ENCODE assay signal across 8 cellular contexts in the genomic region with DNA sequence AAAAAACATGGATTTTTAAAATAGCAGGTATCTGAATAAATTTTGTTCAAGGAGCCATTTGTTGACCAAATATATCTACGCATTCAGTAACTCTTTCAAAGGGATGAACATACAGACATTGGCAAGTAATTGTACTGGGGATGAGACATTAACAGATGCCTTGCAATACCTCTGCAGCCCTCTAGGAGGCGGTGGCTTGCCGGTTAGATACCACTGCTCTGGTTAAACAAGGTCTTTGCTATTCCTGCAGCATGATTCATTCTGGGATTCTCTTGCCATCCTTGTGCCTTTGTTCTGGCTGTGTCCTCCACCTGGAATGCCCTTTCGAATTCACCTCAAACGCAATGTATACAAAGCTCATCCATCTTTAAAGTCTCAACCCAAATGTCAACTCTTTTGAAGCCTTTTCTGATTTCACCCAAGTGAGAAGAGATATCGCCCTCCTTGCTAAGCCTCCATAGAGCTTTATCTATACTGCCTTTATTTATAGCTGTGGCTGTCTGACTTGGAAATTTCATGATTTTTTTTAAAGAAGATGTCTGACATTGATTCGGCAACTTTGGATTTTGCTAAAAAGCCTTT.
DNase-seq lines count a peak whose midpoint lies in the region; ATAC-seq, FAIRE-seq and TF ChIP-seq lines count a peak whose summit lies in the region.
"Had no signal": no experiment of that assay in that cellular context is flagged by ENCODE, and none has a peak within 500 bp of the region (broad histone marks: within the 10 kb centered on the region; RNA-seq: fewer than 3 reads in every experiment).

No MANE protein-coding gene starts in this region.

- H3K4me2 ChIP-seq in HepG2 (ENCODE audit: low read depth, low read length): no peak overlapping the region

- CTCF ChIA-PET in HepG2 (lab: Yijun Ruan, JAX; ENCODE audit: low intra/inter-chr PET ratio, low total read pairs): no interaction called here

- H3K36me3 ChIP-seq in HepG2 (replicated peaks in 1 of 2; ENCODE audit: control insufficient read depth in 1 of 2, insufficient read depth in 2 of 2, low read length in 2 of 2): no peaks in the 10 kb centered on the region
- H3K36me3 ChIP-seq: prostate gland had no signal

- H3K4me3 ChIP-seq in HepG2 (replicated peaks in 1 of 3; ENCODE audit: insufficient read depth in 1 of 3, low read depth in 2 of 3, low read length in 3 of 3): no peak overlapping the region
- H3K4me3 ChIP-seq: prostate gland had no signal

- BruUV-seq in HepG2 (replicated peaks; lab: Mats Ljungman, UMichigan): no TSS peak

- in situ Hi-C loops in HepG2 (cut with HindIII; ENCODE audit: extremely low pct_ligation_motif_present, low pct_unique_long_range_greater_than_20kb): no loop called here

- H3K4me1 ChIP-seq in HepG2 (ENCODE audit: insufficient read depth, low read length): no peaks in the 10 kb centered on the region
- H3K4me1 ChIP-seq: prostate gland had no signal

- TF ChIP-seq EP300 in HepG2 (IDR thresholded peaks at IDR 0.05; ENCODE audit: low read depth in 2 of 2, low read length in 2 of 2) (no peak), HepG2 (CRISPR knock-in tag; IDR thresholded peaks at IDR 0.05; ENCODE audit: borderline replicate concordance) (no peak)

- H2AFZ ChIP-seq in HepG2 (ENCODE audit: low read length): no peak overlapping the region

- intact Hi-C loops in HepG2 (cut with micrococcal nuclease; ENCODE audit: unreplicated experiment): no loop called here

- no peaks in the 10 kb centered on the region for H3K9me3 ChIP-seq in HepG2 (ENCODE audit: low read length)
- H3K9me3 ChIP-seq: prostate gland had no signal

- ATAC-seq in HepG2: peak; percentile 44; the same call in 1 of the 3 replicates
- ATAC-seq in GM18511 (IDR thresholded peaks at IDR 0.05; ENCODE audit: unreplicated experiment): no peak

- no peaks in the 10 kb centered on the region for H3K27me3 ChIP-seq in HepG2 (ENCODE audit: control insufficient read depth in 1 of 2, insufficient read depth in 2 of 2, low read length in 2 of 2)

- DNase-seq in ELF-1 (ENCODE audit: low read depth, low spot score) (peak; percentile 59), HK-2 (ENCODE audit: unreplicated experiment) (peak; percentile 31), HepG2 (ENCODE audit: low spot score) (peak; percentile 22), kidney glomerular epithelial cell (lab: John Stamatoyannopoulos, UW) (no peak), A172 (ENCODE audit: low spot score) (no peak)
- DNase-seq in activated CD4-positive, alpha-beta T cell treated with anti-CD3 and anti-CD28 coated beads, Interleukin-2, amount 50 U/mL, for 48 hours: peak; percentile 15 to 28

- no peaks in the 10 kb centered on the region for H3K79me2 ChIP-seq in HepG2 (ENCODE audit: insufficient read depth, low read length)

- no peak overlapping the region for H3K9ac ChIP-seq in HepG2 (ENCODE audit: insufficient read depth, low read depth, low read length)

- WGBS in HepG2 (ENCODE audit: low lambda C conversion rate): 31% methylated on average over 6 of the region's 7 CpGs

- POLR2A ChIA-PET in HepG2 (lab: Yijun Ruan, JAX): no interaction called here

- peak; percentile 66 for TF ChIP-seq CTCF in HepG2 (CRISPR knock-in tag; IDR thresholded peaks at IDR 0.05)

- peak; percentile 76 for FAIRE-seq in HepG2 (lab: Jason Lieb, UNC)

- no peaks in the 10 kb centered on the region for H4K20me1 ChIP-seq in HepG2 (ENCODE audit: insufficient read depth, low read length)

- TF ChIP-seq POLR2A in HepG2 (IDR thresholded peaks at IDR 0.05; ENCODE audit: insufficient read depth in 1 of 2, low read depth in 2 of 2, low read length in 2 of 2): no peak

- H3K27ac ChIP-seq in HepG2 (ENCODE audit: extremely low read length, insufficient read depth, low read length): no peak overlapping the region
- H3K27ac ChIP-seq: prostate gland had no signal

- TF ChIP-seq RAD21 in HepG2 (CRISPR knock-in tag; IDR thresholded peaks at IDR 0.05): no peak

TF ChIP-seq in HepG2, 621 proteins besides CTCF, POLR2A, EP300 and RAD21:
- TF ChIP-seq, protein P1, sequence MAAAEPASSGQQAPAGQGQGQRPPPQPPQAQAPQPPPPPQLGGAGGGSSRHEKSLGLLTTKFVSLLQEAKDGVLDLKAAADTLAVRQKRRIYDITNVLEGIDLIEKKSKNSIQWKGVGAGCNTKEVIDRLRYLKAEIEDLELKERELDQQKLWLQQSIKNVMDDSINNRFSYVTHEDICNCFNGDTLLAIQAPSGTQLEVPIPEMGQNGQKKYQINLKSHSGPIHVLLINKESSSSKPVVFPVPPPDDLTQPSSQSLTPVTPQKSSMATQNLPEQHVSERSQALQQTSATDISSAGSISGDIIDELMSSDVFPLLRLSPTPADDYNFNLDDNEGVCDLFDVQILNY (CRISPR knock-in tag; conservative IDR thresholded peaks at IDR 0.05): no peak
- TF ChIP-seq XRCC5 (optimal IDR thresholded peaks at IDR 0.05; ENCODE audit: low read length) (no peak), STAG1 (CRISPR knock-in tag; IDR thresholded peaks at IDR 0.05) (peak; percentile 46)

Comparison
In these comparisons a context has a peak if more than half of its experiments do, and no peak if none do; other contexts are left out.
1. DNase-seq: peak in ELF-1 (single experiment), HK-2 (single experiment), activated CD4-positive, alpha-beta T cell treated with anti-CD3 and anti-CD28 coated beads, Interleukin-2, amount 50 U/mL, for 48 hours (2 of 2) and HepG2 (single experiment); none in kidney glomerular epithelial cell (single experiment) and A172 (single experiment).